In genomic region chr2:204511021-204511420, GRCh38 we compare ENCODE assay signal across 27 cellular contexts.
"Had no signal": no experiment of that assay in that cellular context is flagged by ENCODE, and none has a peak within 500 bp of the region (broad histone marks: within the 10 kb centered on the region; RNA-seq: fewer than 3 reads in every experiment).

No MANE protein-coding gene starts in this region.

- H3K36me3 Mint-ChIP-seq: naive thymus-derived CD4-positive, alpha-beta T cell; natural killer cell treated with Interleukin-12 subunit alpha and Interleukin-12 subunit beta and Interleukin-15 and Interleukin-18, amount 100 ng/mL, for 72 hours; stimulated activated effector memory CD8-positive, alpha-beta T cell treated with anti-CD3 and anti-CD28 coated beads, Interleukin-12 subunit alpha, Interleukin-12 subunit beta, amount 100 ng/mL, for 72 hours had no signal

- ATAC-seq: left cardiac atrium; left lung; lower lobe of right lung; naive thymus-derived CD4-positive, alpha-beta T cell; natural killer cell treated with Interleukin-12 subunit alpha and Interleukin-12 subunit beta and Interleukin-15 and Interleukin-18, amount 100 ng/mL, for 72 hours; right cardiac atrium; stimulated activated effector memory CD8-positive, alpha-beta T cell treated with anti-CD3 and anti-CD28 coated beads, Interleukin-12 subunit alpha, Interleukin-12 subunit beta, amount 100 ng/mL, for 72 hours; upper lobe of right lung had no signal

- H3K36me3 ChIP-seq: left lung, lower lobe of right lung, sigmoid colon, spleen, suprapubic skin, thoracic aorta, tibial artery, upper lobe of right lung, uterus had no signal

- H3K27ac Mint-ChIP-seq: naive thymus-derived CD4-positive, alpha-beta T cell; natural killer cell treated with Interleukin-12 subunit alpha and Interleukin-12 subunit beta and Interleukin-15 and Interleukin-18, amount 100 ng/mL, for 72 hours; progenitor cell of endocrine pancreas; stimulated activated effector memory CD8-positive, alpha-beta T cell treated with anti-CD3 and anti-CD28 coated beads, Interleukin-12 subunit alpha, Interleukin-12 subunit beta, amount 100 ng/mL, for 72 hours; stimulated activated naive CD8-positive, alpha-beta T cell treated with anti-CD3 and anti-CD28 coated beads, Interleukin-15, Interleukin-2, amounts not matched to agents 100 ng/mL and 50 ng/mL, for 24 hours had no signal

- H3K27me3 Mint-ChIP-seq: natural killer cell treated with Interleukin-12 subunit alpha and Interleukin-12 subunit beta and Interleukin-15 and Interleukin-18, amount 100 ng/mL, for 72 hours; stimulated activated naive CD8-positive, alpha-beta T cell treated with anti-CD3 and anti-CD28 coated beads, Interleukin-15, Interleukin-2, amounts not matched to agents 100 ng/mL and 50 ng/mL, for 24 hours had no signal

- H3K4me3 Mint-ChIP-seq: naive thymus-derived CD4-positive, alpha-beta T cell; natural killer cell treated with Interleukin-12 subunit alpha and Interleukin-12 subunit beta and Interleukin-15 and Interleukin-18, amount 100 ng/mL, for 72 hours; neural crest cell; stimulated activated effector memory CD8-positive, alpha-beta T cell treated with anti-CD3 and anti-CD28 coated beads, Interleukin-12 subunit alpha, Interleukin-12 subunit beta, amount 100 ng/mL, for 72 hours; stimulated activated naive CD8-positive, alpha-beta T cell treated with anti-CD3 and anti-CD28 coated beads, Interleukin-15, Interleukin-2, amounts not matched to agents 100 ng/mL and 50 ng/mL, for 24 hours had no signal

- H3K9me3 Mint-ChIP-seq: natural killer cell treated with Interleukin-12 subunit alpha and Interleukin-12 subunit beta and Interleukin-15 and Interleukin-18, amount 100 ng/mL, for 72 hours; stimulated activated effector memory CD8-positive, alpha-beta T cell treated with anti-CD3 and anti-CD28 coated beads, Interleukin-12 subunit alpha, Interleukin-12 subunit beta, amount 100 ng/mL, for 72 hours; stimulated activated naive CD8-positive, alpha-beta T cell treated with anti-CD3 and anti-CD28 coated beads, Interleukin-15, Interleukin-2, amounts not matched to agents 100 ng/mL and 50 ng/mL, for 24 hours had no signal

- DNase-seq: hippocampal formation; kidney glomerular epithelial cell; left cardiac atrium; left lung; lower lobe of right lung; mammary epithelial cell; mesenchymal stem cell; naive thymus-derived CD4-positive, alpha-beta T cell; nucleus accumbens; retina; right cardiac atrium; sigmoid colon; small intestine; spleen; stimulated activated CD4-positive, alpha-beta T cell treated with anti-CD3 and anti-CD28 coated beads, Interleukin-4, amount 100 ng/mL, for 24 hours; stimulated activated naive CD4-positive, alpha-beta T cell; tibial artery; trophoblast cell; upper lobe of right lung; uterus had no signal

- H3K27me3 ChIP-seq: left lung, sigmoid colon, spleen, suprapubic skin, tibial artery, upper lobe of right lung, uterus had no signal

- H3K4me1 Mint-ChIP-seq: naive thymus-derived CD4-positive, alpha-beta T cell; stimulated activated effector memory CD8-positive, alpha-beta T cell treated with anti-CD3 and anti-CD28 coated beads, Interleukin-12 subunit alpha, Interleukin-12 subunit beta, amount 100 ng/mL, for 72 hours had no signal

- H3K4me1 ChIP-seq: left lung, lower lobe of right lung, spleen, suprapubic skin, tibial artery, upper lobe of right lung, uterus had no signal

- H3K9me3 ChIP-seq: left lung, lower lobe of right lung, sigmoid colon, spleen, suprapubic skin, thoracic aorta, tibial artery, upper lobe of right lung, uterus had no signal

- H3K4me3 ChIP-seq: left lung, lower lobe of right lung, sigmoid colon, spleen, suprapubic skin, thoracic aorta, tibial artery, upper lobe of right lung, uterus had no signal
